ENCODE assay signal across 20 cellular contexts in genomic region chr17:64178011-64178825, GRCh38. TPM values are rescaled to one million over a fixed set of nuclear protein-coding genes. Genes with fewer than 3 reads are reported as not detected.
A peak's percentile ranks its signal among the peaks of the same experiment; 100 is the strongest.
DNase-seq lines count a peak whose midpoint lies in the region; ATAC-seq and TF ChIP-seq lines count a peak whose summit lies in the region.
"Had no signal": no experiment of that assay in that cellular context is flagged by ENCODE, and none has a peak within 500 bp of the region (broad histone marks: within the 10 kb centered on the region; RNA-seq: fewer than 3 reads in every experiment).

No MANE protein-coding gene starts in this region.

- no peaks in the 10 kb centered on the region for H3K27me3 Mint-ChIP-seq in activated CD8-positive, alpha-beta memory T cell treated with anti-CD3 and anti-CD28 coated beads, Interleukin-2, amount 10 ng/mL, durations not matched to agents 7 days and 5 days
- H3K27me3 Mint-ChIP-seq: activated CD4-positive, alpha-beta T cell treated with anti-CD3 and anti-CD28 coated beads, Interleukin-2, amount 10 ng/mL, durations not matched to agents 7 days and 5 days; activated naive CD8-positive, alpha-beta T cell had no signal

- H3K27me3 ChIP-seq in neutrophil: no peaks in the 10 kb centered on the region
- H3K27me3 ChIP-seq: SJSA1, uterus had no signal

- peaks cover under 1% of the 10 kb centered on the region for H3K4me1 Mint-ChIP-seq in activated CD8-positive, alpha-beta memory T cell treated with anti-CD3 and anti-CD28 coated beads, Interleukin-2, amount 10 ng/mL, durations not matched to agents 7 days and 5 days
- H3K4me1 Mint-ChIP-seq: activated CD4-positive, alpha-beta T cell treated with anti-CD3 and anti-CD28 coated beads, Interleukin-2, amount 10 ng/mL, durations not matched to agents 7 days and 5 days had no signal

- no peak for ATAC-seq in activated CD8-positive, alpha-beta memory T cell treated with anti-CD3 and anti-CD28 coated beads, Interleukin-2, amount 10 ng/mL, durations not matched to agents 7 days and 5 days
- ATAC-seq in GM21515 (IDR thresholded peaks at IDR 0.05; ENCODE audit: unreplicated experiment): no peak
- ATAC-seq: activated T-cell treated with anti-CD3 and anti-CD28 coated beads, Interleukin-2, amount 50 U/mL, for 4 hours had no signal

- peaks cover 83 to 87% of the 10 kb centered on the region in 2 experiments for H3K4me1 ChIP-seq in neutrophil (ENCODE audit: control insufficient read depth in 1 of 2, insufficient read depth in 1 of 2, low read depth in 1 of 2, low read length in 1 of 2)
- H3K4me1 ChIP-seq: SJSA1 had no signal

- DNase-seq in AG10803 (ENCODE audit: low read depth) (peak; percentile 27), M059J (ENCODE audit: low read depth) (peak; percentile 7), coronary artery (ENCODE audit: low spot score) (no peak), NCI-H510A (lab: John Stamatoyannopoulos, UW) (no peak), NCI-H1092 treated with DMSO at 0.1 percent for 48 hours (lab: John Stamatoyannopoulos, UW) (no peak)
- DNase-seq in activated CD8-positive, alpha-beta memory T cell treated with anti-CD3 and anti-CD28 coated beads, Interleukin-2, amount 10 ng/mL, durations not matched to agents 7 days and 5 days: no peak
- DNase-seq: ACHN; activated CD4-positive, alpha-beta T cell treated with anti-CD3 and anti-CD28 coated beads, Interleukin-2, amount 10 ng/mL, durations not matched to agents 7 days and 5 days; activated T-cell treated with anti-CD3 and anti-CD28 coated beads, Interleukin-2, amount 50 U/mL, for 4 hours; central memory CD4-positive, alpha-beta T cell; mesendoderm; NCI-H1436; stimulated activated CD4-positive, alpha-beta T cell treated with anti-CD3 and anti-CD28 coated beads, Interleukin-12 subunit alpha, Interleukin-12 subunit beta, amount 100 ng/mL, for 4 hours; stimulated activated naive CD4-positive, alpha-beta T cell treated with Interleukin-2 at 50 U/mL for 16 hours; uterus had no signal

- TF ChIP-seq CTCF in AG10803 (conservative IDR thresholded peaks at IDR 0.05; ENCODE audit: low read length) (no peak), coronary artery (IDR thresholded peaks at IDR 0.05) (no peak), neutrophil (IDR thresholded peaks at IDR 0.05) (no peak)

- CTCF ChIA-PET in activated CD8-positive, alpha-beta memory T cell treated with anti-CD3 and anti-CD28 coated beads, Interleukin-2, amount 10 ng/mL, durations not matched to agents 7 days and 5 days (lab: Charles Lee): interaction anchor here (1.0 to 1.1 kb wide), 2 partner anchors 11 to 17 kb away, joined by 3 to 6 read pairs; no protein-coding TSS in a partner anchor

- no peak overlapping the region for H3K4me3 Mint-ChIP-seq in activated CD8-positive, alpha-beta memory T cell treated with anti-CD3 and anti-CD28 coated beads, Interleukin-2, amount 10 ng/mL, durations not matched to agents 7 days and 5 days
- H3K4me3 Mint-ChIP-seq: activated CD4-positive, alpha-beta T cell treated with anti-CD3 and anti-CD28 coated beads, Interleukin-2, amount 10 ng/mL, durations not matched to agents 7 days and 5 days; activated naive CD8-positive, alpha-beta T cell; activated T-cell treated with anti-CD3 and anti-CD28 coated beads, Interleukin-2, amount 50 U/mL, for 4 hours had no signal

- H3K9me3 Mint-ChIP-seq in activated CD8-positive, alpha-beta memory T cell treated with anti-CD3 and anti-CD28 coated beads, Interleukin-2, amount 10 ng/mL, durations not matched to agents 7 days and 5 days (ENCODE audit: low read depth): no peaks in the 10 kb centered on the region
- H3K9me3 Mint-ChIP-seq: activated CD4-positive, alpha-beta T cell treated with anti-CD3 and anti-CD28 coated beads, Interleukin-2, amount 10 ng/mL, durations not matched to agents 7 days and 5 days; activated T-cell treated with anti-CD3 and anti-CD28 coated beads, Interleukin-2, amount 50 U/mL, for 4 hours had no signal

- H3K27ac Mint-ChIP-seq in activated CD8-positive, alpha-beta memory T cell treated with anti-CD3 and anti-CD28 coated beads, Interleukin-2, amount 10 ng/mL, durations not matched to agents 7 days and 5 days: no peak overlapping the region
- H3K27ac Mint-ChIP-seq: activated CD4-positive, alpha-beta T cell treated with anti-CD3 and anti-CD28 coated beads, Interleukin-2, amount 10 ng/mL, durations not matched to agents 7 days and 5 days; activated naive CD8-positive, alpha-beta T cell had no signal

- H3K36me3 ChIP-seq in neutrophil: no peaks in the 10 kb centered on the region
- H3K36me3 ChIP-seq: uterus had no signal

- peaks cover 9% of the 10 kb centered on the region for H3K36me3 Mint-ChIP-seq in activated CD8-positive, alpha-beta memory T cell treated with anti-CD3 and anti-CD28 coated beads, Interleukin-2, amount 10 ng/mL, durations not matched to agents 7 days and 5 days

- H3K27ac ChIP-seq in coronary artery (peak overlapping the region; percentile 83 to 85), neutrophil (peak overlapping the region; percentile 86)
- H3K27ac ChIP-seq: KMS-11, SJSA1 had no signal

- no peaks in the 10 kb centered on the region for H3K9me3 ChIP-seq in neutrophil
- H3K9me3 ChIP-seq: SJSA1, uterus had no signal

- H3K4me3 ChIP-seq in AG10803 (ENCODE audit: low read length) (no peak overlapping the region), coronary artery (peak overlapping the region; percentile 15), neutrophil (ENCODE audit: low read depth in 1 of 2, low read length in 1 of 2) (no peak overlapping the region)
- H3K4me3 ChIP-seq: SJSA1, uterus had no signal

RNA-seq across cellular contexts. Expression of gene ERN1, which starts 48.3 kb away (rescaled TPM):
- 0.98 and 1.5 TPM in 2 replicates for total RNA-seq in M059J (2014; rRNA removed; shearing (Covaris generic))
- total RNA-seq in activated CD8-positive, alpha-beta memory T cell treated with anti-CD3 and anti-CD28 coated beads, Interleukin-2, amount 10 ng/mL, durations not matched to agents 7 days and 5 days: 10 to 100 TPM; 21.7 to 22.9 TPM

Comparison
In these comparisons a context has a peak if more than half of its experiments do, and no peak if none do; other contexts are left out.
1. DNase-seq: peak in AG10803 (single experiment) and M059J (single experiment); none in coronary artery (single experiment), NCI-H510A (single experiment), activated CD8-positive, alpha-beta memory T cell treated with anti-CD3 and anti-CD28 coated beads, Interleukin-2, amount 10 ng/mL, durations not matched to agents 7 days and 5 days (single experiment) and NCI-H1092 treated with DMSO at 0.1 percent for 48 hours (single experiment).